Comparison of ENCODE assay signal across 11 cellular contexts in the genomic region with DNA sequence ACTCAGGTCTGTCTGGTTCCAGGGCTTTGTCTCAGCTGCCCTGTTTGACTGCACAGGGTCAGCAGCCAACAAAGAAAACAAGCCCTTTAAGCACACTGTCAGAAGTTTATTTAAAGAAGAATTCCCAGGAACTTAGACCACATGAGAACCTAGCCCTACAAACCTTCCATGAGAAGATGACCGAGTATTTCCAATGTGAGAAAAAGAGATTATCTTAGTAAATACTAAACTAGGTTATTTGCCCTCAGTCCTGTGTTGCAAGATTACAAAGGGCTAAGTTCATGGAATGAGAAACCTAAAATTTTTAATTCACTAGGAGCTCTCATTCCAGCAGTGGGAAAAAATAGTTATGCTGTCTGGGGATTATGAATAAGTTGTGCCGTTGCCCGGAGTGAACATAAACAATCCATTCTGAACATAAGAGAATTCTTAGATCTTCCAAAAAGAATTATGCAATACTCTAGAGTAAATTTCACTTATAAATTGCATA. TPM values are rescaled to one million over a fixed set of nuclear protein-coding genes. Genes with fewer than 3 reads are reported as not detected.
DNase-seq lines count a peak whose midpoint lies in the region; ATAC-seq and TF ChIP-seq lines count a peak whose summit lies in the region.
"Had no signal": no experiment of that assay in that cellular context is flagged by ENCODE, and none has a peak within 500 bp of the region (broad histone marks: within the 10 kb centered on the region; RNA-seq: fewer than 3 reads in every experiment).

No MANE protein-coding gene starts in this region.

- H3K9me2 ChIP-seq in GM23248 (ENCODE audit: insufficient read depth): no peaks in the 10 kb centered on the region

- peak; percentile 68 for DNase-seq in GM23248
- peak; percentile 94 for DNase-seq in choroid plexus epithelial cell (ENCODE audit: low read depth)
- no peak for DNase-seq in left lobe of liver (ENCODE audit: low spot score)
- DNase-seq in smooth muscle cell of the brain vasculature (ENCODE audit: low read depth, low spot score): peak; percentile 72
- no peak for DNase-seq in activated CD4-positive, alpha-beta T cell treated with anti-CD3 and anti-CD28 coated beads, Interleukin-2, amount 10 ng/mL, durations not matched to agents 24 days and 14 days
- no peak for DNase-seq in NCI-H1092 (lab: John Stamatoyannopoulos, UW)
- DNase-seq: activated T-cell treated with anti-CD3 and anti-CD28 coated beads, Interleukin-2, amount 50 U/mL, for 1 hour; NCI-H345; T-cell had no signal

- H3K36me3 Mint-ChIP-seq in activated CD4-positive, alpha-beta T cell treated with anti-CD3 and anti-CD28 coated beads, Interleukin-2, amount 10 ng/mL, durations not matched to agents 24 days and 14 days (ENCODE audit: low read depth): peaks cover 2% of the 10 kb centered on the region
- H3K36me3 Mint-ChIP-seq: T-cell had no signal

- peaks cover 10% of the 10 kb centered on the region; the same call in 1 of the 2 replicates for H3F3A ChIP-seq in GM23248 (ENCODE audit: insufficient read depth)

- H3K27ac Mint-ChIP-seq in activated CD4-positive, alpha-beta T cell treated with anti-CD3 and anti-CD28 coated beads, Interleukin-2, amount 10 ng/mL, durations not matched to agents 24 days and 14 days: no peak overlapping the region
- H3K27ac Mint-ChIP-seq: stimulated activated naive CD8-positive, alpha-beta T cell treated with anti-CD3 and anti-CD28 coated beads, Interleukin-15, Interleukin-2, amounts not matched to agents 100 ng/mL and 50 ng/mL, for 24 hours; T-cell had no signal

- in situ Hi-C loops in GM23248 (cut with MboI): loop anchor here (10.0 kb wide), 2 partner anchors 231 to 491 kb away; no protein-coding TSS in a partner anchor

- ATAC-seq in left lobe of liver (peak; percentile 76), GM18498 (IDR thresholded peaks at IDR 0.05; ENCODE audit: unreplicated experiment) (no peak)
- ATAC-seq: T-cell had no signal

- H3K27me3 ChIP-seq in GM23248 (replicated peaks; ENCODE audit: insufficient read depth): no peaks in the 10 kb centered on the region

- intact Hi-C loops in activated CD4-positive, alpha-beta T cell treated with anti-CD3 and anti-CD28 coated beads, Interleukin-2, amount 10 ng/mL, durations not matched to agents 24 days and 14 days (cut with micrococcal nuclease): no loop called here

- H3K27ac ChIP-seq in GM23248: peak overlapping the region; percentile 48

- H3K9ac ChIP-seq in GM23248: peak overlapping the region; percentile 18; the same call in 1 of the 2 replicates

- H3K36me3 ChIP-seq in GM23248 (ENCODE audit: low read depth): no peaks in the 10 kb centered on the region

- no peaks in the 10 kb centered on the region for H3K9me3 ChIP-seq in GM23248 (ENCODE audit: low read depth)

- no peak overlapping the region for H3K4me3 ChIP-seq in GM23248
- H3K4me3 ChIP-seq in choroid plexus epithelial cell (ENCODE audit: low read depth, low read length): no peak overlapping the region

- peaks cover 2% of the 10 kb centered on the region for H3K4me1 Mint-ChIP-seq in activated CD4-positive, alpha-beta T cell treated with anti-CD3 and anti-CD28 coated beads, Interleukin-2, amount 10 ng/mL, durations not matched to agents 24 days and 14 days
- H3K4me1 Mint-ChIP-seq: T-cell had no signal

- WGBS in GM23248 (ENCODE audit: low coverage in 1 of 2, low lambda C conversion rate in 2 of 2, missing lambda C conversion rate in 2 of 2), 2 experiments: 64 to 83% methylated on average over 3 of the region's 3 CpGs

- H3K4me3 Mint-ChIP-seq in activated CD4-positive, alpha-beta T cell treated with anti-CD3 and anti-CD28 coated beads, Interleukin-2, amount 10 ng/mL, durations not matched to agents 24 days and 14 days: no peak overlapping the region
- H3K4me3 Mint-ChIP-seq: stimulated activated naive CD8-positive, alpha-beta T cell treated with anti-CD3 and anti-CD28 coated beads, Interleukin-15, Interleukin-2, amounts not matched to agents 100 ng/mL and 50 ng/mL, for 24 hours; T-cell had no signal

- H3K79me2 ChIP-seq in GM23248 (ENCODE audit: insufficient read depth): no peaks in the 10 kb centered on the region

- H2AFZ ChIP-seq in GM23248: no peak overlapping the region

- no peaks in the 10 kb centered on the region for H3K9me3 Mint-ChIP-seq in activated CD4-positive, alpha-beta T cell treated with anti-CD3 and anti-CD28 coated beads, Interleukin-2, amount 10 ng/mL, durations not matched to agents 24 days and 14 days
- H3K9me3 Mint-ChIP-seq: stimulated activated naive CD8-positive, alpha-beta T cell treated with anti-CD3 and anti-CD28 coated beads, Interleukin-15, Interleukin-2, amounts not matched to agents 100 ng/mL and 50 ng/mL, for 24 hours; T-cell had no signal

- peaks cover 2% of the 10 kb centered on the region for H3K27me3 Mint-ChIP-seq in activated CD4-positive, alpha-beta T cell treated with anti-CD3 and anti-CD28 coated beads, Interleukin-2, amount 10 ng/mL, durations not matched to agents 24 days and 14 days

- no peak for TF ChIP-seq CTCF in choroid plexus epithelial cell (conservative IDR thresholded peaks at IDR 0.05; ENCODE audit: low read depth, low read length)

- H4K20me1 ChIP-seq in GM23248 (ENCODE audit: insufficient read depth): no peaks in the 10 kb centered on the region

- H3K4me2 ChIP-seq in GM23248 (ENCODE audit: unreplicated experiment): no peak overlapping the region

- H3K4me1 ChIP-seq in GM23248 (ENCODE audit: insufficient read depth): peaks cover 19% of the 10 kb centered on the region

RNA-seq across cellular contexts. Expression of a gene that starts 46.7 kb away (rescaled TPM):
- total RNA-seq in GM23248 (2014; rRNA removed; shearing (Covaris generic)): 29.9 and 44.9 TPM in 2 replicates
- polyA plus RNA-seq in GM23248 (2016; fragmentation: Nextera tagmentation; extraction: Ambion mirVana): 22.3 and 23.4 TPM in 2 replicates
- total RNA-seq in left lobe of liver: 5.5 TPM
- 56.8 and 56.9 TPM in 2 replicates for total RNA-seq in activated CD4-positive, alpha-beta T cell treated with anti-CD3 and anti-CD28 coated beads, Interleukin-2, amount 10 ng/mL, durations not matched to agents 24 days and 14 days

Comparison
In these comparisons a context has a peak if more than half of its experiments do, and no peak if none do; other contexts are left out.
1. DNase-seq: peak in GM23248 (single experiment), choroid plexus epithelial cell (single experiment) and smooth muscle cell of the brain vasculature (single experiment); none in left lobe of liver (single experiment), activated CD4-positive, alpha-beta T cell treated with anti-CD3 and anti-CD28 coated beads, Interleukin-2, amount 10 ng/mL, durations not matched to agents 24 days and 14 days (single experiment) and NCI-H1092 (single experiment).